ENCODE assay signal across 13 cellular contexts in genomic region chr15:100959066-100960050, GRCh38. TPM values are rescaled to one million over a fixed set of nuclear protein-coding genes. Genes with fewer than 3 reads are reported as not detected.
DNase-seq lines count a peak whose midpoint lies in the region; ATAC-seq and TF ChIP-seq lines count a peak whose summit lies in the region.
"Had no signal": no experiment of that assay in that cellular context is flagged by ENCODE, and none has a peak within 500 bp of the region (broad histone marks: within the 10 kb centered on the region; RNA-seq: fewer than 3 reads in every experiment).

No MANE protein-coding gene starts in this region.

- H3K9me1 ChIP-seq in IMR-90 (ENCODE audit: insufficient read depth, low read length), result no peaks in the 10 kb centered on the region

- TF ChIP-seq POLR2A in IMR-90 (IDR thresholded peaks at IDR 0.05; ENCODE audit: low read depth, low read length) (no peak), sigmoid colon (IDR thresholded peaks at IDR 0.05) (no peak)

- H3K4me3 ChIP-seq in IMR-90 (ENCODE audit: insufficient read depth, low read depth, low read length) (no peak overlapping the region), adipocyte (ENCODE audit: low read length) (peak overlapping the region; percentile 60), sigmoid colon (no peak overlapping the region)
- no peak overlapping the region for H3K4me3 ChIP-seq in naive thymus-derived CD4-positive, alpha-beta T cell (ENCODE audit: low read length)
- H3K4me3 ChIP-seq: esophagus squamous epithelium, skin epidermis had no signal

- no peaks in the 10 kb centered on the region for H3K9me3 Mint-ChIP-seq in naive thymus-derived CD4-positive, alpha-beta T cell
- H3K9me3 Mint-ChIP-seq: nephron had no signal

- peak overlapping the region; percentile 6; the same call in 1 of the 2 replicates for H3K27ac ChIP-seq in IMR-90 (ENCODE audit: insufficient read depth, low read length)
- H3K27ac ChIP-seq in naive thymus-derived CD4-positive, alpha-beta T cell (ENCODE audit: low read depth, low read length), result no peak overlapping the region
- H3K27ac ChIP-seq in sigmoid colon, result peak overlapping the region in 1 of 4 donors; percentile 8

- peaks cover 37 to 48% (median 38%) of the 10 kb centered on the region in 5 donors for H3K27me3 Mint-ChIP-seq in naive thymus-derived CD4-positive, alpha-beta T cell

- no peak overlapping the region; the same call in 1 of the 2 replicates for H4K91ac ChIP-seq in IMR-90 (ENCODE audit: insufficient read depth, low read depth, low read length)

- H3K4me2 ChIP-seq in IMR-90 (ENCODE audit: low read depth, low read length), result peak overlapping the region; percentile 96

- peaks cover 12% of the 10 kb centered on the region in 2 experiments; a peak in 2 of 4 replicates for H3K79me1 ChIP-seq in IMR-90 (ENCODE audit: low read depth in 1 of 2, low read length in 2 of 2)

- in situ Hi-C loops in ACHN (cut with HindIII; ENCODE audit: low pct_ligation_motif_present, low pct_unique_long_range_greater_than_20kb, low sequenced_read_pairs) (no loop called here), IMR-90 (cut with MboI; ENCODE audit: low sequenced_read_pairs) (no loop called here)

- peak; percentile 69 for DNase-seq in ACHN
- DNase-seq in IMR-90, result no peak
- DNase-seq in adipocyte (ENCODE audit: low read depth), result no peak
- no peak for DNase-seq in naive thymus-derived CD4-positive, alpha-beta T cell
- no peak for DNase-seq in NCI-H82 treated with DMSO at 0.1 percent for 48 hours (lab: John Stamatoyannopoulos, UW; ENCODE audit: unreplicated experiment)
- DNase-seq in sigmoid colon, result no peak
- DNase-seq: activated CD4-positive, alpha-beta T cell treated with anti-CD3 and anti-CD28 coated beads, Interleukin-2, amount 50 U/mL, for 1 hour; cortex of kidney; esophagus squamous epithelium had no signal

- peak overlapping the region; percentile 46; the same call in 1 of the 2 replicates for H4K5ac ChIP-seq in IMR-90 (ENCODE audit: low read depth, low read length)

- H3K36me3 ChIP-seq in IMR-90 (ENCODE audit: control insufficient read depth, insufficient read depth, low read length) (no peaks in the 10 kb centered on the region), adipocyte (ENCODE audit: control insufficient read depth, insufficient read depth, low read length, severe bottlenecking) (no peaks in the 10 kb centered on the region), sigmoid colon (no peaks in the 10 kb centered on the region)
- H3K36me3 ChIP-seq in naive thymus-derived CD4-positive, alpha-beta T cell (ENCODE audit: control insufficient read depth in 2 of 3, insufficient read depth in 3 of 3, low read length in 3 of 3), result no peaks in the 10 kb centered on the region

- H2BK120ac ChIP-seq in IMR-90 (ENCODE audit: low read depth, low read length), result peak overlapping the region; percentile 20; the same call in 1 of the 2 replicates

- H3K9ac ChIP-seq in IMR-90 (ENCODE audit: low read depth, low read length) (no peak overlapping the region), adipocyte (ENCODE audit: low read length) (peak overlapping the region; percentile 41)

- H3K4ac ChIP-seq in IMR-90 (ENCODE audit: low read depth, low read length), result peak overlapping the region; percentile 37; the same call in 1 of the 2 replicates

- peak overlapping the region; percentile 74 for H2BK5ac ChIP-seq in IMR-90 (ENCODE audit: low read depth, low read length, poor library complexity, severe bottlenecking)

- H3K9me3 ChIP-seq in IMR-90 (ENCODE audit: control insufficient read depth, insufficient read depth, low read length), result no peaks in the 10 kb centered on the region
- no peaks in the 10 kb centered on the region for H3K9me3 ChIP-seq in adipocyte (ENCODE audit: control insufficient read depth, low read length)
- H3K9me3 ChIP-seq in naive thymus-derived CD4-positive, alpha-beta T cell (ENCODE audit: control insufficient read depth in 2 of 3, low read length in 3 of 3), result no peaks in the 10 kb centered on the region
- H3K9me3 ChIP-seq in sigmoid colon, result no peaks in the 10 kb centered on the region
- H3K9me3 ChIP-seq: esophagus squamous epithelium had no signal

- no peak for ATAC-seq in IMR-90 (ENCODE audit: low read depth)
- ATAC-seq in naive thymus-derived CD4-positive, alpha-beta T cell, result peak; percentile 71
- no peak for ATAC-seq in GM19463 (IDR thresholded peaks at IDR 0.05; ENCODE audit: unreplicated experiment)
- ATAC-seq in activated CD4-positive, CD25-positive, alpha-beta regulatory T cell treated with anti-CD3 and anti-CD28 coated beads, Interleukin-2, amount 50 U/mL, for 24 hours, result no peak

- H4K20me1 ChIP-seq in IMR-90 (ENCODE audit: insufficient read depth, low read length), result no peaks in the 10 kb centered on the region

- no peak overlapping the region for H3K23ac ChIP-seq in IMR-90 (ENCODE audit: low read depth, low read length)

- H2AK5ac ChIP-seq in IMR-90 (ENCODE audit: low read depth, low read length), result no peak overlapping the region

- 0 out of 2 replicates have a peak overlapping the region, but pooled peaks have one; percentile 3 for H2BK20ac ChIP-seq in IMR-90 (ENCODE audit: low read depth, low read length)

- peak overlapping the region; percentile 72; the same call in 1 of the 2 replicates for H3K18ac ChIP-seq in IMR-90 (ENCODE audit: low read depth, low read length)

- dilution Hi-C loops in IMR-90 (cut with HindIII; ENCODE audit: low sequenced_read_pairs, unreplicated experiment), result no loop called here

- TF ChIP-seq RAD21 in IMR-90 (IDR thresholded peaks at IDR 0.05; ENCODE audit: low read length), result no peak

- peak overlapping the region in 1 of 2 experiments; percentile 9; a peak in 1 of 4 replicates for H4K8ac ChIP-seq in IMR-90 (ENCODE audit: low read depth in 2 of 2, low read length in 2 of 2)

- intact Hi-C loops in IMR-90 (cut with micrococcal nuclease) (no loop called here), sigmoid colon (cut with DNase I) (no loop called here)
- intact Hi-C loops in naive thymus-derived CD4-positive, alpha-beta T cell (cut with micrococcal nuclease), result no loop called here

- CTCF ChIA-PET in IMR-90 (lab: Yijun Ruan, JAX), result interaction anchor here (0.9 kb wide), 1 partner anchor 36 kb away, joined by 3 read pairs; no protein-coding TSS in a partner anchor
- CTCF ChIA-PET in naive thymus-derived CD4-positive, alpha-beta T cell (lab: Charles Lee), result no interaction called here

- no TSS peak for BruUV-seq in IMR-90 (replicated peaks; lab: Mats Ljungman, UMichigan)

- POLR2A ChIA-PET in IMR-90 (lab: Charles Lee; ENCODE audit: unreplicated experiment), result no interaction called here
- POLR2A ChIA-PET in naive thymus-derived CD4-positive, alpha-beta T cell (lab: Charles Lee), result no interaction called here

- no peak overlapping the region for H3K14ac ChIP-seq in IMR-90 (replicated peaks; ENCODE audit: low read depth, low read length)

- H2AK9ac ChIP-seq in IMR-90 (replicated peaks; ENCODE audit: low read depth, low read length, poor library complexity), result no peak overlapping the region

- H3K4me1 ChIP-seq in IMR-90 (ENCODE audit: control insufficient read depth, insufficient read depth, low read length) (peaks cover 16% of the 10 kb centered on the region), adipocyte (ENCODE audit: control insufficient read depth, insufficient read depth, low read length) (peaks cover 46% of the 10 kb centered on the region), sigmoid colon (peaks cover 0 to 19% (median 16%) of the 10 kb centered on the region in 4 donors)
- no peaks in the 10 kb centered on the region for H3K4me1 ChIP-seq in naive thymus-derived CD4-positive, alpha-beta T cell (ENCODE audit: control insufficient read depth in 2 of 2, insufficient read depth in 2 of 2, low read length in 2 of 2)

- H3K27me3 ChIP-seq in IMR-90 (ENCODE audit: control insufficient read depth, insufficient read depth, low read length), result no peaks in the 10 kb centered on the region
- H3K27me3 ChIP-seq in adipocyte (replicated peaks; ENCODE audit: control insufficient read depth, insufficient read depth, low read length), result no peaks in the 10 kb centered on the region
- H3K27me3 ChIP-seq in naive thymus-derived CD4-positive, alpha-beta T cell (ENCODE audit: control insufficient read depth in 2 of 2, insufficient read depth in 2 of 2, low read length in 2 of 2), result no peaks in the 10 kb centered on the region
- no peaks in the 10 kb centered on the region for H3K27me3 ChIP-seq in sigmoid colon
- H3K27me3 ChIP-seq: esophagus squamous epithelium had no signal

- H2BK15ac ChIP-seq in IMR-90 (ENCODE audit: low read depth, low read length), result no peak overlapping the region

- TF ChIP-seq CTCF in IMR-90 (conservative IDR thresholded peaks at IDR 0.05; ENCODE audit: low read depth, low read length) (no peak), sigmoid colon (IDR thresholded peaks at IDR 0.05) (no peak)

- no peaks in the 10 kb centered on the region for H3K36me3 Mint-ChIP-seq in naive thymus-derived CD4-positive, alpha-beta T cell

- H2AFZ ChIP-seq in IMR-90 (replicated peaks; ENCODE audit: low read length, poor library complexity), result no peak overlapping the region

- 95% methylated on average over 4 of the region's 14 CpGs; no CpG with 5 or more reads in 1 of the 2 experiments for WGBS in IMR-90 (ENCODE audit: extremely low coverage in 2 of 2, insufficient read length in 1 of 2), 2 experiments
- 80 to 87% methylated on average over 14 of the region's 14 CpGs for WGBS in sigmoid colon, 2 donors

- H3K56ac ChIP-seq in IMR-90 (ENCODE audit: extremely low read depth, insufficient read depth, low read length), result no peak overlapping the region

- no peaks in the 10 kb centered on the region for H3K4me1 Mint-ChIP-seq in naive thymus-derived CD4-positive, alpha-beta T cell

- TF ChIP-seq EP300 in sigmoid colon (IDR thresholded peaks at IDR 0.05), result no peak

- H3K27ac Mint-ChIP-seq in naive thymus-derived CD4-positive, alpha-beta T cell, result no peak overlapping the region
- H3K27ac Mint-ChIP-seq: nephron had no signal

- H3K4me3 Mint-ChIP-seq in naive thymus-derived CD4-positive, alpha-beta T cell, result no peak overlapping the region
- H3K4me3 Mint-ChIP-seq: nephron had no signal

TF ChIP-seq in IMR-90, 13 proteins besides CTCF, POLR2A, EP300 and RAD21:
- no peak for TF ChIP-seq FOS (IDR thresholded peaks at IDR 0.05; ENCODE audit: low read depth, low read length)
- peak; percentile 56; the same call in 1 of the 2 replicates for TF ChIP-seq CEBPB (IDR thresholded peaks at IDR 0.05; ENCODE audit: low read depth, low read length)
TF ChIP-seq in IMR-90: peak in this region for 1.

RNA-seq across cellular contexts. Expression of gene LRRK1, which starts 40.2 kb away (rescaled TPM):
- total RNA-seq in IMR-90 (2012; rRNA removed), result 1.9 and 3.0 TPM in 2 replicates
- 5.8 and 6.8 TPM in 2 replicates for polyA plus RNA-seq in IMR-90 (2012; rRNA removed)
- 3.1 and 5.1 TPM in 2 replicates for polyA plus RNA-seq in IMR-90 (2012; cell fraction: cytosol; rRNA removed)
- 19.9 and 31.2 TPM in 2 replicates for polyA plus RNA-seq in IMR-90 (2012; cell fraction: nucleus; rRNA removed; ENCODE audit: low replicate concordance)
- total RNA-seq in naive thymus-derived CD4-positive, alpha-beta T cell, result 10 to 100 TPM in 1 of 5 experiments, 1 to 10 TPM in 1, under 1 TPM in 3; 0.54 to 15.1 (median 0.60) TPM
- not detected for polyA plus RNA-seq in naive thymus-derived CD4-positive, alpha-beta T cell
- 10 to 100 TPM in 2 of 4 donors, 1 to 10 TPM in 2; 7.1 to 27.4 (median 9.2) TPM for total RNA-seq in sigmoid colon
- polyA plus RNA-seq in sigmoid colon, result 10 to 100 TPM in 2 of 3 donors, 1 to 10 TPM in 1; 9.6 to 22.6 (median 10.2) TPM
